Comparison of ENCODE assay signal across 24 cellular contexts in the genomic region with DNA sequence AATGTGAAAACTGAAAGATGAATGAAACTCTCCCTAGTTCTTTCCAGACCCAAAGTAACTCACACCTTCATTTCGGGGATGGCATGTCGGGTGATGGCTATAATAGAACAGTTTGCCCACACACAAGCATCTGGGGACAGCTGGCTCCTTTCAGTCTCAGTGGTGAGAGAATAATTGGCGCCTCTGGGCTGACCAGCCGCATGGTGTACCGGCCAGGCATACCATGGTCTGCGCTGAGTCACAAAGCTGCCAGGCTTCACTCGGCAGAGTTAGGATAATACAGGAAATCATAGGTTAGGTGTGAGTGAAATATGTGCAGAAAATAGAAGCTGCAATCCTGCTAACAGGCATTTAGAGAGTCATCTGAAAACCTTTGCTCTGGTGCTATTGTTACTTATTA.
A peak's percentile ranks its signal among the peaks of the same experiment; 100 is the strongest.
DNase-seq lines count a peak whose midpoint lies in the region; ATAC-seq, FAIRE-seq and TF ChIP-seq lines count a peak whose summit lies in the region.
"Had no signal": no experiment of that assay in that cellular context is flagged by ENCODE, and none has a peak within 500 bp of the region (broad histone marks: within the 10 kb centered on the region; RNA-seq: fewer than 3 reads in every experiment).

No MANE protein-coding gene starts in this region.

- H3K4me3 ChIP-seq in right cardiac atrium (ENCODE audit: low read length) = no peak overlapping the region
- H3K4me3 ChIP-seq in left ventricle myocardium inferior = no peak overlapping the region
- no peak overlapping the region for H3K4me3 ChIP-seq in SJCRH30
- no peak overlapping the region for H3K4me3 ChIP-seq in A673 (ENCODE audit: low read depth, low read length, poor library complexity, severe bottlenecking)
- no peak overlapping the region for H3K4me3 ChIP-seq in tibial nerve
- H3K4me3 ChIP-seq: HAP-1, prostate gland, skin epidermis, vagina had no signal

- no TSS peak for BruUV-seq in A673 (replicated peaks; lab: Mats Ljungman, UMichigan)

- peak; percentile 81 to 84 for ATAC-seq in right cardiac atrium
- ATAC-seq: stimulated activated memory B cell treated with anti-CD40 and anti-IgM and Interleukin-4, amounts not matched to agents 10 μg/mL and 1 μg/mL and 100 μg/mL, for 72 hours; T-helper 17 cell had no signal

- no peak for TF ChIP-seq POLR2A in tibial nerve (IDR thresholded peaks at IDR 0.05)

- H3K9me3 ChIP-seq in right cardiac atrium (ENCODE audit: control insufficient read depth, low read length) (no peaks in the 10 kb centered on the region), left ventricle myocardium inferior (replicated peaks) (no peaks in the 10 kb centered on the region), SJCRH30 (replicated peaks) (no peaks in the 10 kb centered on the region), A673 (ENCODE audit: low read depth, low read length, poor library complexity, severe bottlenecking) (no peaks in the 10 kb centered on the region), tibial nerve (no peaks in the 10 kb centered on the region)
- H3K9me3 ChIP-seq: HAP-1, prostate gland, vagina had no signal

- DNase-seq in right cardiac atrium (peak in 1 of 3 donors; percentile 70), left ventricle myocardium inferior (no peak), SJCRH30 (peak; percentile 51), glomerular visceral epithelial cell (ENCODE audit: extremely low spot score) (peak; percentile 8), urothelium cell line (ENCODE audit: low spot score) (peak; percentile 35), A673 (ENCODE audit: low spot score) (no peak), retina (no peak), tibial nerve (ENCODE audit: low spot score in 2 of 2) (no peak)
- DNase-seq: activated CD4-positive, alpha-beta T cell treated with anti-CD3 and anti-CD28 coated beads, Interleukin-2, amount 10 ng/mL, durations not matched to agents 7 days and 5 days; activated naive CD4-positive, alpha-beta T cell treated with anti-CD3 and anti-CD28 coated beads, Interleukin-2, amount 50 U/mL, for 16 hours; C1 segment of cervical spinal cord; Calu3; caudate nucleus; NCI-H1105; NCI-H446; T-helper 17 cell had no signal

- H3K27me3 ChIP-seq in right cardiac atrium (ENCODE audit: control insufficient read depth, insufficient read depth) = no peaks in the 10 kb centered on the region
- H3K27me3 ChIP-seq in left ventricle myocardium inferior (ENCODE audit: low read depth) = peaks cover 81% of the 10 kb centered on the region
- H3K27me3 ChIP-seq in SJCRH30 = peaks cover 5% of the 10 kb centered on the region; the same call in 1 of the 2 replicates
- H3K27me3 ChIP-seq in A673 (replicated peaks; ENCODE audit: insufficient read depth, low read depth, low read length, poor library complexity) = peaks cover 14% of the 10 kb centered on the region
- peaks cover 0 to 5% of the 10 kb centered on the region in 2 donors for H3K27me3 ChIP-seq in tibial nerve
- H3K27me3 ChIP-seq: vagina had no signal

- TF ChIP-seq EP300 in tibial nerve (IDR thresholded peaks at IDR 0.05) = no peak

- FAIRE-seq in urothelium cell line (lab: Jason Lieb, UNC) = no peak
- FAIRE-seq: endometrium, GM12892 had no signal

- H3K4me1 ChIP-seq in right cardiac atrium (ENCODE audit: control insufficient read depth, insufficient read depth, low read length) (no peaks in the 10 kb centered on the region), left ventricle myocardium inferior (no peaks in the 10 kb centered on the region), SJCRH30 (0 out of 2 replicates have a peak, but pooled peaks cover 5% of the 10 kb centered on the region), A673 (ENCODE audit: insufficient read depth, low read length, poor library complexity, severe bottlenecking) (no peaks in the 10 kb centered on the region), tibial nerve (no peaks in the 10 kb centered on the region)
- H3K4me1 ChIP-seq: HAP-1, prostate gland, vagina had no signal

- intact Hi-C loops in right cardiac atrium (cut with DNase I) = no loop called here
- intact Hi-C loops in left ventricle myocardium inferior (cut with micrococcal nuclease) = no loop called here
- intact Hi-C loops in A673 (cut with micrococcal nuclease; ENCODE audit: unreplicated experiment) = no loop called here

- H3K36me3 ChIP-seq in left ventricle myocardium inferior = no peaks in the 10 kb centered on the region
- no peaks in the 10 kb centered on the region for H3K36me3 ChIP-seq in SJCRH30
- H3K36me3 ChIP-seq in A673 (ENCODE audit: insufficient read depth, low read length, poor library complexity, severe bottlenecking) = no peaks in the 10 kb centered on the region
- H3K36me3 ChIP-seq in tibial nerve = no peaks in the 10 kb centered on the region
- H3K36me3 ChIP-seq: HAP-1, prostate gland, vagina had no signal

- TF ChIP-seq CTCF in left ventricle myocardium inferior (IDR thresholded peaks at IDR 0.05; ENCODE audit: borderline replicate concordance) (no peak), A673 (conservative IDR thresholded peaks at IDR 0.05; ENCODE audit: low read depth, low read length) (no peak), tibial nerve (IDR thresholded peaks at IDR 0.05) (no peak)

- WGBS in right cardiac atrium = 32% methylated on average over 7 of the region's 7 CpGs
- 84 to 86% methylated on average over 7 of the region's 7 CpGs for WGBS in tibial nerve, 2 donors

- POLR2A ChIA-PET in A673 (lab: Charles Lee; ENCODE audit: low non-redundant PET) = no interaction called here

- no peak overlapping the region for H3K27ac ChIP-seq in right cardiac atrium (ENCODE audit: low read length)
- no peak overlapping the region for H3K27ac ChIP-seq in left ventricle myocardium inferior (replicated peaks)
- no peak overlapping the region for H3K27ac ChIP-seq in SJCRH30
- no peak overlapping the region for H3K27ac ChIP-seq in A673 (ENCODE audit: low read depth, low read length, poor library complexity, severe bottlenecking)
- H3K27ac ChIP-seq in tibial nerve = no peak overlapping the region
- H3K27ac ChIP-seq: prostate gland, skin epidermis, vagina, VCaP had no signal

- CTCF ChIA-PET in A673 (lab: Charles Lee) = no interaction called here

Comparison
In these comparisons a context has a peak if more than half of its experiments do, and no peak if none do; other contexts are left out.
1. DNase-seq: peak in SJCRH30 (2 of 2), glomerular visceral epithelial cell (single experiment) and urothelium cell line (single experiment); none in left ventricle myocardium inferior (single experiment), A673 (single experiment), retina (single experiment) and tibial nerve (0 of 2).